In the genomic region with DNA sequence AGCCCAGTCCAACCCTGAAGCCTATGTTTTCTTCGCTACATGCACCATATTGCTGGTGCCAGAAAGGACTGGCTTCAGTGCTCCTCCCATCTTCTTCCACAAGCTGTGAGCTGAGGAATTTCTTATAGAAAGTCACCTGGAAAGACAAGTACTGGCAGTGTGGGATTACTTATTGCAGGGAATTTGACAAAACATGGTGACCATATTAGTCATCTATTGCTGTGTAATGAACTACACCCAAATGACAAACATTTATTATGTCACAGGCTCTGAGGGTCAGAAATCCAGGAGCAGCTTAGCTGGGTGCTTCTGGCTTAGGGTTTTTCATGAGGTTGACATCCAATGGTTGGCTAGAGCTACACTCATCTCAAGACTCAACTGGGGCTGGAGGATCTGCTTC, we compare ENCODE assay signal across 26 cellular contexts.
"Had no signal": no experiment of that assay in that cellular context is flagged by ENCODE, and none has a peak within 500 bp of the region (broad histone marks: within the 10 kb centered on the region; RNA-seq: fewer than 3 reads in every experiment).

No MANE protein-coding gene starts in this region.

- H3K27ac Mint-ChIP-seq: effector memory CD8-positive, alpha-beta T cell; immature natural killer cell; natural killer cell; stimulated activated naive CD8-positive, alpha-beta T cell treated with anti-CD3 and anti-CD28 coated beads, Interleukin-15, amount 100 ng/mL, for 72 hours had no signal

- H3K27ac ChIP-seq: foreskin keratinocyte, heart right ventricle, lower lobe of right lung, neutrophil, pancreas, right lobe of liver, suprapubic skin, transverse colon, upper lobe of right lung, uterus had no signal

- H3K27me3 Mint-ChIP-seq: stimulated activated naive CD8-positive, alpha-beta T cell treated with anti-CD3 and anti-CD28 coated beads, Interleukin-15, amount 100 ng/mL, for 72 hours had no signal

- DNase-seq: cortex of kidney; effector memory CD8-positive, alpha-beta T cell; foreskin keratinocyte; glutamatergic neuron; heart right ventricle; hippocampal formation; immature natural killer cell; islet precursor cell; kidney glomerular epithelial cell; left ventricle myocardium superior; lower lobe of right lung; natural killer cell; pancreas; right lobe of liver; stimulated activated CD4-positive, alpha-beta T cell treated with anti-CD3 and anti-CD28 coated beads, Interleukin-12 subunit alpha, Interleukin-12 subunit beta, amount 100 ng/mL, for 4 hours; stimulated activated CD4-positive, alpha-beta T cell treated with anti-CD3 and anti-CD28 coated beads, Interleukin-1b, Interleukin-23, amount 100 ng/mL, for 48 hours; stimulated activated CD4-positive, alpha-beta T cell treated with anti-CD3 and anti-CD28 coated beads, Interleukin-4, amount 100 ng/mL, for 1 hour; stimulated activated CD8-positive, alpha-beta memory T cell treated with anti-CD3 and anti-CD28 coated beads, Interleukin-4, amount 100 ng/mL, for 48 hours; stimulated activated naive CD4-positive, alpha-beta T cell; stimulated activated naive CD8-positive, alpha-beta T cell treated with anti-CD3 and anti-CD28 coated beads, Interleukin-15, amount 100 ng/mL, for 72 hours; transverse colon; upper lobe of right lung; uterus had no signal

- ATAC-seq: effector memory CD8-positive, alpha-beta T cell; foreskin keratinocyte; heart right ventricle; left ventricle myocardium superior; lower lobe of right lung; natural killer cell; right lobe of liver; stimulated activated naive CD8-positive, alpha-beta T cell treated with anti-CD3 and anti-CD28 coated beads, Interleukin-15, amount 100 ng/mL, for 72 hours; upper lobe of right lung had no signal

- H3K27me3 ChIP-seq: heart right ventricle, neutrophil, pancreas, right lobe of liver, suprapubic skin, transverse colon, upper lobe of right lung, uterus had no signal

- H3K4me1 ChIP-seq: foreskin keratinocyte, lower lobe of right lung, pancreas, right lobe of liver, transverse colon, upper lobe of right lung, uterus had no signal

- H3K4me3 Mint-ChIP-seq: effector memory CD8-positive, alpha-beta T cell; immature natural killer cell; natural killer cell; stimulated activated naive CD8-positive, alpha-beta T cell treated with anti-CD3 and anti-CD28 coated beads, Interleukin-15, amount 100 ng/mL, for 72 hours had no signal

- H3K9me3 ChIP-seq: heart right ventricle, lower lobe of right lung, neutrophil, pancreas, right lobe of liver, suprapubic skin, transverse colon, upper lobe of right lung, uterus had no signal

- H3K36me3 Mint-ChIP-seq: immature natural killer cell, natural killer cell had no signal

- H3K4me1 Mint-ChIP-seq: immature natural killer cell; natural killer cell; stimulated activated naive CD8-positive, alpha-beta T cell treated with anti-CD3 and anti-CD28 coated beads, Interleukin-15, amount 100 ng/mL, for 72 hours had no signal

- H3K36me3 ChIP-seq: heart right ventricle, lower lobe of right lung, neutrophil, pancreas, right lobe of liver, suprapubic skin, transverse colon, upper lobe of right lung, uterus had no signal

- H3K4me3 ChIP-seq: heart right ventricle, lower lobe of right lung, pancreas, right lobe of liver, smooth muscle cell, suprapubic skin, transverse colon, upper lobe of right lung, uterus had no signal

- H3K9me3 Mint-ChIP-seq: effector memory CD8-positive, alpha-beta T cell; natural killer cell; stimulated activated naive CD8-positive, alpha-beta T cell treated with anti-CD3 and anti-CD28 coated beads, Interleukin-15, amount 100 ng/mL, for 72 hours had no signal
